In genomic region chr7:80611353-80611752, GRCh38 we compare ENCODE assay signal across 18 cellular contexts. TPM values are rescaled to one million over a fixed set of nuclear protein-coding genes. Genes with fewer than 3 reads are reported as not detected.
DNase-seq lines count a peak whose midpoint lies in the region; ATAC-seq and TF ChIP-seq lines count a peak whose summit lies in the region.
"Had no signal": no experiment of that assay in that cellular context is flagged by ENCODE, and none has a peak within 500 bp of the region (broad histone marks: within the 10 kb centered on the region; RNA-seq: fewer than 3 reads in every experiment).

No MANE protein-coding gene starts in this region.

- H3K9ac ChIP-seq in endodermal cell (ENCODE audit: extremely low read depth, low read length, poor library complexity, severe bottlenecking): no peak overlapping the region
- H3K9ac ChIP-seq: BLaER1, parathyroid adenoma had no signal

- BruUV-seq in Panc1 (replicated peaks; lab: Mats Ljungman, UMichigan): no TSS peak

- H3K4me1 Mint-ChIP-seq in endodermal cell: peaks cover 17% of the 10 kb centered on the region
- H3K4me1 Mint-ChIP-seq in stimulated activated naive B cell treated with anti-CD40 and anti-IgM and Interleukin-4, amounts not matched to agents 10 μg/mL and 1 μg/mL and 100 μg/mL, for 72 hours: no peaks in the 10 kb centered on the region
- H3K4me1 Mint-ChIP-seq: activated CD4-positive, alpha-beta T cell treated with anti-CD3 and anti-CD28 coated beads, Interleukin-2, amount 10 ng/mL, durations not matched to agents 24 days and 14 days; central memory CD8-positive, alpha-beta T cell; immature natural killer cell had no signal

- in situ Hi-C loops in Panc1 (cut with HindIII; ENCODE audit: low pct_unique_long_range_greater_than_20kb, low sequenced_read_pairs): no loop called here
- in situ Hi-C loops in gastrocnemius medialis (cut with MboI; ENCODE audit: low sequenced_read_pairs in 4 of 4): no loop called here

- H3K9me3 ChIP-seq in Panc1 (ENCODE audit: control insufficient read depth, insufficient read depth, low read depth, low read length): no peaks in the 10 kb centered on the region
- H3K9me3 ChIP-seq in endodermal cell (ENCODE audit: control insufficient read depth, low read length): no peaks in the 10 kb centered on the region
- no peaks in the 10 kb centered on the region for H3K9me3 ChIP-seq in gastrocnemius medialis
- H3K9me3 ChIP-seq: BLaER1 had no signal

- POLR2A ChIA-PET in Panc1 (lab: Charles Lee): no interaction called here

- H3K4me1 ChIP-seq in Panc1 (ENCODE audit: control insufficient read depth, insufficient read depth, low read length) (peaks cover 12% of the 10 kb centered on the region; the same call in 1 of the 2 replicates), endodermal cell (ENCODE audit: control insufficient read depth, insufficient read depth, low read length) (peaks cover 4% of the 10 kb centered on the region), gastrocnemius medialis (peaks cover 67 to 97% of the 10 kb centered on the region in 2 donors)
- H3K4me1 ChIP-seq: BLaER1 had no signal

- peak overlapping the region; percentile 29 for H3K27ac ChIP-seq in Panc1 (ENCODE audit: low read length)
- no peak overlapping the region for H3K27ac ChIP-seq in endodermal cell (ENCODE audit: low read depth, low read length)
- H3K27ac ChIP-seq in gastrocnemius medialis: peak overlapping the region; percentile 80 to 87 (median 84)
- H3K27ac ChIP-seq: BLaER1, parathyroid adenoma had no signal

- no peak for TF ChIP-seq POLR2A in gastrocnemius medialis (IDR thresholded peaks at IDR 0.05)

- CTCF ChIA-PET in Panc1 (lab: Charles Lee): no interaction called here

- peak overlapping the region; percentile 22 for H3K27ac Mint-ChIP-seq in endodermal cell
- H3K27ac Mint-ChIP-seq in stimulated activated naive B cell treated with anti-CD40 and anti-IgM and Interleukin-4, amounts not matched to agents 10 μg/mL and 1 μg/mL and 100 μg/mL, for 72 hours: no peak overlapping the region
- H3K27ac Mint-ChIP-seq: activated CD4-positive, alpha-beta T cell treated with anti-CD3 and anti-CD28 coated beads, Interleukin-2, amount 10 ng/mL, durations not matched to agents 24 days and 14 days; immature natural killer cell had no signal

- TF ChIP-seq CTCF in Panc1 (IDR thresholded peaks at IDR 0.05) (no peak), endodermal cell (conservative IDR thresholded peaks at IDR 0.05) (no peak), gastrocnemius medialis (IDR thresholded peaks at IDR 0.05 in 4 of 5, conservative IDR thresholded peaks at IDR 0.05 in 1 of 5) (no peak)

- ATAC-seq in Panc1 (peak; percentile 70), gastrocnemius medialis (no peak), GM21825 (IDR thresholded peaks at IDR 0.05; ENCODE audit: unreplicated experiment) (no peak)
- ATAC-seq in stimulated activated naive B cell treated with anti-CD40 and anti-IgM and Interleukin-4, amounts not matched to agents 10 μg/mL and 1 μg/mL and 100 μg/mL, for 72 hours (replicated peaks): no peak

- intact Hi-C loops in Panc1 (cut with micrococcal nuclease; ENCODE audit: unreplicated experiment): no loop called here
- intact Hi-C loops in gastrocnemius medialis (cut with DNase I; ENCODE audit: low total_unique reads): no loop called here

- no peak overlapping the region for H3K4me3 Mint-ChIP-seq in endodermal cell
- H3K4me3 Mint-ChIP-seq in stimulated activated naive B cell treated with anti-CD40 and anti-IgM and Interleukin-4, amounts not matched to agents 10 μg/mL and 1 μg/mL and 100 μg/mL, for 72 hours: no peak overlapping the region
- H3K4me3 Mint-ChIP-seq: activated CD4-positive, alpha-beta T cell treated with anti-CD3 and anti-CD28 coated beads, Interleukin-2, amount 10 ng/mL, durations not matched to agents 24 days and 14 days; central memory CD8-positive, alpha-beta T cell; H9; immature natural killer cell had no signal

- H3K27me3 ChIP-seq in Panc1 (ENCODE audit: control insufficient read depth, insufficient read depth, low read length): no peaks in the 10 kb centered on the region
- H3K27me3 ChIP-seq in endodermal cell (ENCODE audit: control insufficient read depth, insufficient read depth, low read length, poor library complexity, severe bottlenecking): no peaks in the 10 kb centered on the region
- no peaks in the 10 kb centered on the region for H3K27me3 ChIP-seq in gastrocnemius medialis
- H3K27me3 ChIP-seq: BLaER1 had no signal

- peak; percentile 74 for DNase-seq in NCI-H146 treated with DMSO at 0.1 percent for 48 hours (lab: John Stamatoyannopoulos, UW; ENCODE audit: unreplicated experiment)
- no peak for DNase-seq in NCI-H146 (lab: John Stamatoyannopoulos, UW)
- no peak for DNase-seq in Panc1 (ENCODE audit: low read depth, low spot score)
- no peak for DNase-seq in endodermal cell
- no peak for DNase-seq in gastrocnemius medialis
- DNase-seq in stimulated activated naive B cell treated with anti-CD40 and anti-IgM and Interleukin-4, amounts not matched to agents 10 μg/mL and 1 μg/mL and 100 μg/mL, for 72 hours: no peak
- DNase-seq in SKM-1 treated with dmso at 0.1 percent for 144 hours (lab: John Stamatoyannopoulos, UW; ENCODE audit: unreplicated experiment): no peak
- DNase-seq: activated CD4-positive, alpha-beta T cell treated with anti-CD3 and anti-CD28 coated beads, Interleukin-2, amount 10 ng/mL, durations not matched to agents 24 days and 14 days; H9; head of caudate nucleus; immature natural killer cell; NCI-H1694; NCI-H82; stimulated activated CD4-positive, alpha-beta T cell treated with anti-CD3 and anti-CD28 coated beads, Interleukin-4, amount 100 ng/mL, for 1 hour had no signal

- H3K4me3 ChIP-seq in Panc1 (ENCODE audit: low read depth in 2 of 2, low read length in 2 of 2): no peak overlapping the region
- no peak overlapping the region for H3K4me3 ChIP-seq in endodermal cell (ENCODE audit: low read length)
- no peak overlapping the region for H3K4me3 ChIP-seq in gastrocnemius medialis
- H3K4me3 ChIP-seq: BLaER1 had no signal

- H3K36me3 Mint-ChIP-seq in endodermal cell (ENCODE audit: low read depth): no peaks in the 10 kb centered on the region
- H3K36me3 Mint-ChIP-seq in stimulated activated naive B cell treated with anti-CD40 and anti-IgM and Interleukin-4, amounts not matched to agents 10 μg/mL and 1 μg/mL and 100 μg/mL, for 72 hours: no peaks in the 10 kb centered on the region
- H3K36me3 Mint-ChIP-seq: immature natural killer cell had no signal

- H3K36me3 ChIP-seq in Panc1 (ENCODE audit: control insufficient read depth, insufficient read depth, low read length) (no peaks in the 10 kb centered on the region), endodermal cell (ENCODE audit: control insufficient read depth, insufficient read depth, low read length) (no peaks in the 10 kb centered on the region), gastrocnemius medialis (no peaks in the 10 kb centered on the region)
- H3K36me3 ChIP-seq: BLaER1 had no signal

- 93 to 100% methylated on average over 2 to 3 of the region's 3 CpGs for WGBS in endodermal cell (ENCODE audit: insufficient coverage in 1 of 2, insufficient read length in 1 of 2), 2 experiments

- no peaks in the 10 kb centered on the region for H3K27me3 Mint-ChIP-seq in endodermal cell (ENCODE audit: insufficient read depth)
- no peaks in the 10 kb centered on the region for H3K27me3 Mint-ChIP-seq in stimulated activated naive B cell treated with anti-CD40 and anti-IgM and Interleukin-4, amounts not matched to agents 10 μg/mL and 1 μg/mL and 100 μg/mL, for 72 hours
- H3K27me3 Mint-ChIP-seq: activated CD4-positive, alpha-beta T cell treated with anti-CD3 and anti-CD28 coated beads, Interleukin-2, amount 10 ng/mL, durations not matched to agents 24 days and 14 days; central memory CD8-positive, alpha-beta T cell had no signal

- no peaks in the 10 kb centered on the region for H3K9me3 Mint-ChIP-seq in endodermal cell
- H3K9me3 Mint-ChIP-seq in stimulated activated naive B cell treated with anti-CD40 and anti-IgM and Interleukin-4, amounts not matched to agents 10 μg/mL and 1 μg/mL and 100 μg/mL, for 72 hours: no peaks in the 10 kb centered on the region
- H3K9me3 Mint-ChIP-seq: activated CD4-positive, alpha-beta T cell treated with anti-CD3 and anti-CD28 coated beads, Interleukin-2, amount 10 ng/mL, durations not matched to agents 24 days and 14 days; H9 had no signal

RNA-seq across cellular contexts. Expression of gene CD36, which starts 27.1 kb away (rescaled TPM):
- total RNA-seq in Panc1 (2021; ENCODE audit: unreplicated experiment): 0.46 TPM
- 0.27 TPM for polyA plus RNA-seq in Panc1 (2012; ENCODE audit: insufficient read length)
- under 1 TPM; 0.18 to 0.29 TPM for total RNA-seq in endodermal cell
- 1.4 TPM for polyA plus RNA-seq in endodermal cell (2013, experiment 1 of 2)
- polyA plus RNA-seq in endodermal cell (2013, experiment 2 of 2): 0.54 TPM
- 100 to 1,000 TPM; 210 to 375 (median 311) TPM for total RNA-seq in gastrocnemius medialis
- total RNA-seq: activated CD4-positive, alpha-beta T cell treated with anti-CD3 and anti-CD28 coated beads, Interleukin-2, amount 10 ng/mL, durations not matched to agents 24 days and 14 days had no signal

Comparison
In these comparisons a context has a peak if more than half of its experiments do, and no peak if none do; other contexts are left out.
1. RNA of gene CD36, which starts 27.1 kb away (total RNA-seq): 210 to 375 TPM in gastrocnemius medialis; 0.46 TPM in Panc1 (single experiment) and 0.18 to 0.29 TPM in endodermal cell; every median in the first group is over 100 times any median in the second.